Comparison of ENCODE assay signal across 8 cellular contexts in the genomic region with DNA sequence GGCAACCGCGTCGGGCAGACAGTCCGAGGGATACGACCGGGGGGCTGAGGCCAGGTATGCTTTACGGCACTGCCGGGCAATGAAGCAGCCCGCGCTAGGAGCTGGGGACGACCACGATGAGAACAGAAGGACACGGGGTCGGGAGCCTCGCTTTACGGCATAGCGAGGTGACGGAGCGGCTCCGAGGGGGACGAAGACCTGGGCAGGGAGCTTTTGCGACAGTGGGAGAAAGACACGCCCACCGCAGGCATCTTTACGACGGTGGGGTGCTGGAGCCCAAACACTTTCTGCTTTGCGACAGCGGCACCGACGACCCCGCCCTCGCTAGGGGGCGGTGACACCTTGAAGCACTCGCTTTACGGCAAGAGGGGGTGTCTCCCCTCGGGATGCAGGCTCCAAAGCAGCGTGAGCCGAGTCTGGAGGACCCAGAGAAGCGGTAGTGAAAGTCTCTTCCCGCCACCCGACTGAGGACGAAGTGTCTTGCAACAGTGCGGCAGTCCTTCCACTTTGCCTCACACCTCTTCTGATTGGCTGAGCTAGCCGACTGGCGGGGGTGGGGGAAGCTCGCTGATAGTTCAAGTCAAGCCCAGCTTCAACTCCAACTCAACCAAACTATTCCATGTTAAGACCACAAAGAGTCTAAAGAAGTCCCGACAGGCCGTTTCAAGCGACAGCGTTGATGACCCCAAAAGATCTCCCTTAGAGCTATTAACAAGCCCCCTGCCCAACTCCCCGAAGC. TPM values are rescaled to one million over a fixed set of nuclear protein-coding genes. Genes with fewer than 3 reads are reported as not detected.
DNase-seq lines count a peak whose midpoint lies in the region; ATAC-seq and TF ChIP-seq lines count a peak whose summit lies in the region.

No MANE protein-coding gene starts in this region.

- no peaks in the 10 kb centered on the region for H4K20me1 ChIP-seq in smooth muscle cell (ENCODE audit: low read depth)

- TF ChIP-seq CTCF in activated B cell treated with CpG ODN at 0.5 μM for 24 hours (IDR thresholded peaks at IDR 0.05) (no peak), smooth muscle cell (IDR thresholded peaks at IDR 0.05; ENCODE audit: borderline replicate concordance, insufficient read depth, poor library complexity, severe bottlenecking) (no peak)

- peak overlapping the region; percentile 95 for H3K4me3 Mint-ChIP-seq in activated B cell treated with CpG ODN at 0.5 μM for 24 hours
- H3K4me3 Mint-ChIP-seq in immature natural killer cell: peak overlapping the region; percentile 91 to 99 (median 97)

- H3K79me2 ChIP-seq in smooth muscle cell (ENCODE audit: low read depth): peaks cover 10% of the 10 kb centered on the region

- H3K9me3 Mint-ChIP-seq in activated B cell treated with CpG ODN at 0.5 μM for 24 hours: no peaks in the 10 kb centered on the region
- H3K9me3 Mint-ChIP-seq in immature natural killer cell: no peaks in the 10 kb centered on the region

- H3K36me3 Mint-ChIP-seq in activated B cell treated with CpG ODN at 0.5 μM for 24 hours (ENCODE audit: low read depth) (peaks cover 33% of the 10 kb centered on the region), immature natural killer cell (no peaks in the 10 kb centered on the region)

- peak overlapping the region; percentile 96 for H3K27ac Mint-ChIP-seq in activated B cell treated with CpG ODN at 0.5 μM for 24 hours
- peak overlapping the region; percentile 94 to 98 (median 96) for H3K27ac Mint-ChIP-seq in immature natural killer cell

- peak overlapping the region; percentile 81 for H2AFZ ChIP-seq in smooth muscle cell (ENCODE audit: low read depth)

- H3K27ac ChIP-seq in caudate nucleus (ENCODE audit: low read depth, low read length) (peak overlapping the region; percentile 95), smooth muscle cell (ENCODE audit: low read depth) (peak overlapping the region; percentile 79)

- intact Hi-C loops in activated B cell treated with CpG ODN at 0.5 μM for 24 hours (cut with micrococcal nuclease): loop anchor here (1.0 to 2.0 kb wide), 11 partner anchors 8 to 359 kb away; a partner anchor contains a TSS

- ATAC-seq in GM18909 (IDR thresholded peaks at IDR 0.05; ENCODE audit: poor library complexity, unreplicated experiment): peak; percentile 62
- peak; percentile 71 for ATAC-seq in HG03175 (IDR thresholded peaks at IDR 0.05; ENCODE audit: unreplicated experiment)
- ATAC-seq in activated B cell treated with CpG ODN at 0.5 μM for 24 hours (ENCODE audit: low read depth): peak; percentile 74

- WGBS in smooth muscle cell (ENCODE audit: low lambda C conversion rate): under 1% methylated on average over 51 of the region's 51 CpGs

- H3K36me3 ChIP-seq in smooth muscle cell (ENCODE audit: low read depth): no peaks in the 10 kb centered on the region

- no peaks in the 10 kb centered on the region for H3K27me3 ChIP-seq in smooth muscle cell (ENCODE audit: low read depth)

- DNase-seq in AG08395 (ENCODE audit: low spot score) (peak; percentile 98), NCI-H226 (peak; percentile 99), activated B cell treated with CpG ODN at 0.5 μM for 24 hours (peak; percentile 92), caudate nucleus (lab: John Stamatoyannopoulos, UW) (peak; percentile 64 to 100 (median 97)), immature natural killer cell (peak; percentile 97), smooth muscle cell (lab: John Stamatoyannopoulos, UW; ENCODE audit: unreplicated experiment) (peak; percentile 90)

- no peaks in the 10 kb centered on the region for H3K9me3 ChIP-seq in smooth muscle cell (replicated peaks; ENCODE audit: low read depth)

- H3K27me3 Mint-ChIP-seq in activated B cell treated with CpG ODN at 0.5 μM for 24 hours: no peaks in the 10 kb centered on the region
- peaks cover 9 to 14% (median 13%) of the 10 kb centered on the region in 3 donors for H3K27me3 Mint-ChIP-seq in immature natural killer cell (ENCODE audit: low read depth in 3 of 3)

- no peaks in the 10 kb centered on the region for H3F3A ChIP-seq in smooth muscle cell (ENCODE audit: low read depth)

- peak overlapping the region; percentile 77 for H3K4me3 ChIP-seq in smooth muscle cell

- peak overlapping the region; percentile 93 for H3K4me2 ChIP-seq in smooth muscle cell

- peak overlapping the region; percentile 76 for H3K9ac ChIP-seq in smooth muscle cell (ENCODE audit: low read depth)

- H3K4me1 ChIP-seq in smooth muscle cell (ENCODE audit: low read depth): peaks cover 14% of the 10 kb centered on the region

- H3K4me1 Mint-ChIP-seq in activated B cell treated with CpG ODN at 0.5 μM for 24 hours (peaks cover 41% of the 10 kb centered on the region), immature natural killer cell (peaks cover 23 to 28% of the 10 kb centered on the region in 2 donors)

- POLR2A ChIA-PET in activated B cell treated with CpG ODN at 0.5 μM for 24 hours (lab: Charles Lee): interaction anchor here (0.6 to 3.8 kb wide), 40 partner anchors 8 to 1939 kb away, joined by 3 to 62 read pairs (median 5); a partner anchor contains a TSS

- CTCF ChIA-PET in activated B cell treated with CpG ODN at 0.5 μM for 24 hours (lab: Charles Lee): interaction anchor here (0.6 to 3.1 kb wide), 8 partner anchors 11 to 266 kb away, joined by 3 to 19 read pairs (median 4); a partner anchor contains a TSS

RNA-seq across cellular contexts. Expression of a gene that starts 0.4 kb away (rescaled TPM):
- total RNA-seq in activated B cell treated with CpG ODN at 0.5 μM for 24 hours: 52.8 and 60.1 TPM in 2 replicates
- 1 to 10 TPM in 2 of 3 donors, under 1 TPM in 1; 0.58 to 2.8 (median 1.4) TPM for polyA plus RNA-seq in immature natural killer cell
- 8.6 and 23.8 TPM in 2 replicates for total RNA-seq in smooth muscle cell
- polyA plus RNA-seq in smooth muscle cell: 5.1 and 9.2 TPM in 2 replicates

RNA-seq across cellular contexts. Expression of a gene that starts 6.8 kb away (rescaled TPM):
- total RNA-seq in activated B cell treated with CpG ODN at 0.5 μM for 24 hours (298 and 328 TPM in 2 replicates), smooth muscle cell (15.2 TPM in 1 of 2 replicates, not detected in the other)
- polyA plus RNA-seq in immature natural killer cell (100 to 1,000 TPM; 137 to 227 (median 214) TPM), smooth muscle cell (31.6 and 48.1 TPM in 2 replicates)

RNA-seq across cellular contexts. Expression of a gene that starts 14.4 kb away (rescaled TPM):
- total RNA-seq in activated B cell treated with CpG ODN at 0.5 μM for 24 hours (105 and 115 TPM in 2 replicates), smooth muscle cell (35.2 and 40.3 TPM in 2 replicates)
- polyA plus RNA-seq in immature natural killer cell (100 to 1,000 TPM; 100 to 129 (median 123) TPM), smooth muscle cell (77.0 and 95.5 TPM in 2 replicates)

RNA-seq across cellular contexts. Expression of a gene that starts 22.1 kb away (rescaled TPM):
- total RNA-seq in activated B cell treated with CpG ODN at 0.5 μM for 24 hours (656 and 664 TPM in 2 replicates), smooth muscle cell (260 and 323 TPM in 2 replicates)
- polyA plus RNA-seq in immature natural killer cell (100 to 1,000 TPM; 235 to 814 (median 797) TPM), smooth muscle cell (797 and 860 TPM in 2 replicates)

RNA-seq across cellular contexts. Expression of a gene that starts 22.4 kb away (rescaled TPM):
- total RNA-seq in activated B cell treated with CpG ODN at 0.5 μM for 24 hours (7.2 and 7.8 TPM in 2 replicates), smooth muscle cell (34.7 and 37.2 TPM in 2 replicates)
- polyA plus RNA-seq in immature natural killer cell (10 to 100 TPM in 1 of 3 donors, 1 to 10 TPM in 2; 5.5 to 13.0 (median 9.4) TPM), smooth muscle cell (33.8 and 52.3 TPM in 2 replicates)

Comparison
In these comparisons a context has a peak if more than half of its experiments do, and no peak if none do; other contexts are left out.
1. Peak in every context shown above with its lines: DNase-seq, ATAC-seq, H3K4me3 ChIP-seq and H3K27ac ChIP-seq.
2. RNA of a gene that starts 6.8 kb away (total RNA-seq): 298 to 328 TPM in activated B cell treated with CpG ODN at 0.5 μM for 24 hours; 15.2 TPM in smooth muscle cell; every median in the first group is over 10 times any median in the second.